In the genomic region with DNA sequence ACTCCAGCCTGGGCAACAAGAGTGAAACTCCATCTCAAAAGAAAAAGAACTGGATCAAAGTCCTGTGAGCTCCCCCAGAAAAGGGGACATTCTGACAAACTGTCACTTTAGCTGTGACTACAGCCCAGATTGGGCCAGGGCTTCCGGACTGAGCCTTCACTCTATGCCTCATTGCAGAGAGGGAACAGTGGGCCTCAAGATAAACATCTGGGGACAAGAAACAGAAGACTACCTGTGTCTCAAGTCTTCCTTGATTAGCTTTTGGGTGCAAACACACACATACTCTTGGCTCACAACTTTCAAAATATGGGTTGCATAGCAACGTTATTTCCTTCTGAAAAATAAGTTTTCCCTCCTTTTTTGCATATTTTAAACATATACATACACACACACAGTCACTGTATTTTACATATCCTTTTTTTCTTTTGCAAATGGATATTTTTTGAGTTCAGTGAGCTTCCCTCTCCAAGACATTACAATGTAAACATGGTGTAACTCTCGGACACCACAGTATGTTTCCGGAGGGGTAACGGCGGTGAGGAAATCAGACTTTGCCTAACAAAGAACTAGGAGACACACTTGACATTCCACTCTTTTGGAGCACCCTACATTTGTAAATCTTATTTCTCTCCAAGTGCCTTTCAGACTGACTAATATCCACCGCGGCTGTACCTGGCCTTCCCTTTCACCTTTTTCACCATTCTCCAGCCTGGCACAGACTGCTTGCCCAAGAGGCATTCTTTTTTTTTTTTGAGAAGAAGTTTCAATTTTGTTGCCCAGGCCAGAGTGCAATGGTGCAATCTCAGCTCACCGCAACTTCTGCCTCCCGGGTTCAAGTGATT, we compare ENCODE assay signal across 8 cellular contexts. TPM values are rescaled to one million over a fixed set of nuclear protein-coding genes. Genes with fewer than 3 reads are reported as not detected.
A peak's percentile ranks its signal among the peaks of the same experiment; 100 is the strongest.
DNase-seq lines count a peak whose midpoint lies in the region; ATAC-seq and TF ChIP-seq lines count a peak whose summit lies in the region.

No MANE protein-coding gene starts in this region.

- H2BK20ac ChIP-seq in IMR-90 (ENCODE audit: low read depth, low read length): no peak overlapping the region

- H3K9me3 ChIP-seq in BLaER1: no peaks in the 10 kb centered on the region
- H3K9me3 ChIP-seq in IMR-90 (ENCODE audit: control insufficient read depth, insufficient read depth, low read length): no peaks in the 10 kb centered on the region
- no peaks in the 10 kb centered on the region for H3K9me3 ChIP-seq in adrenal gland (replicated peaks in 1 of 3)
- H3K9me3 ChIP-seq in lung (ENCODE audit: control insufficient read depth in 2 of 2, insufficient read depth in 1 of 2, low read length in 1 of 2): no peaks in the 10 kb centered on the region
- H3K9me3 ChIP-seq in SJCRH30 (replicated peaks): no peaks in the 10 kb centered on the region
- H3K9me3 ChIP-seq in suprapubic skin: no peaks in the 10 kb centered on the region

- 0 out of 2 replicates have a peak, but pooled peaks cover 8% of the 10 kb centered on the region for H3K36me3 ChIP-seq in BLaER1
- peaks cover 15% of the 10 kb centered on the region for H3K36me3 ChIP-seq in IMR-90 (ENCODE audit: control insufficient read depth, insufficient read depth, low read length)
- H3K36me3 ChIP-seq in adrenal gland (replicated peaks in 1 of 2): no peaks in the 10 kb centered on the region
- peaks cover 0 to 5% of the 10 kb centered on the region in 2 donors for H3K36me3 ChIP-seq in lung (ENCODE audit: control insufficient read depth in 2 of 2, insufficient read depth in 2 of 2, low read length in 2 of 2)
- H3K36me3 ChIP-seq in SJCRH30: no peaks in the 10 kb centered on the region
- H3K36me3 ChIP-seq in suprapubic skin: no peaks in the 10 kb centered on the region

- H2AK9ac ChIP-seq in IMR-90 (replicated peaks; ENCODE audit: low read depth, low read length, poor library complexity): no peak overlapping the region

- peak overlapping the region; percentile 15; the same call in 1 of the 2 replicates for H3K9ac ChIP-seq in BLaER1
- 0 out of 2 replicates have a peak overlapping the region, but pooled peaks have one; percentile 12 for H3K9ac ChIP-seq in IMR-90 (ENCODE audit: low read depth, low read length)

- no TSS peak for BruUV-seq in IMR-90 (replicated peaks; lab: Mats Ljungman, UMichigan)

- H2AK5ac ChIP-seq in IMR-90 (ENCODE audit: low read depth, low read length): no peak overlapping the region

- H4K5ac ChIP-seq in IMR-90 (ENCODE audit: low read depth, low read length): no peak overlapping the region

- CTCF ChIA-PET in IMR-90 (lab: Yijun Ruan, JAX): no interaction called here

- H3K4me3 ChIP-seq in BLaER1: peak overlapping the region; percentile 17; the same call in 1 of the 2 replicates
- no peak overlapping the region; the same call in 1 of the 2 replicates for H3K4me3 ChIP-seq in IMR-90 (ENCODE audit: insufficient read depth, low read depth, low read length)
- peak overlapping the region in 1 of 4 donors; percentile 100 for H3K4me3 ChIP-seq in adrenal gland
- no peak overlapping the region for H3K4me3 ChIP-seq in lung
- H3K4me3 ChIP-seq in SJCRH30: no peak overlapping the region
- H3K4me3 ChIP-seq in suprapubic skin: no peak overlapping the region

- no peak for TF ChIP-seq RAD21 in IMR-90 (IDR thresholded peaks at IDR 0.05; ENCODE audit: low read length)

- intact Hi-C loops in IMR-90 (cut with micrococcal nuclease) (no loop called here), adrenal gland (cut with DNase I) (no loop called here)

- H3K18ac ChIP-seq in IMR-90 (ENCODE audit: low read depth, low read length): no peak overlapping the region

- peak overlapping the region; percentile 93 for H3K27ac ChIP-seq in BLaER1
- H3K27ac ChIP-seq in IMR-90 (ENCODE audit: insufficient read depth, low read length): peak overlapping the region; percentile 36; the same call in 1 of the 2 replicates
- H3K27ac ChIP-seq in adrenal gland: peak overlapping the region in 4 of 5 donors; percentile 6 to 96 (median 35)
- H3K27ac ChIP-seq in lung (ENCODE audit: low read depth in 1 of 2, low read length in 1 of 2): peak overlapping the region in 1 of 2 donors; percentile 86
- H3K27ac ChIP-seq in SJCRH30: no peak overlapping the region
- no peak overlapping the region for H3K27ac ChIP-seq in suprapubic skin

- no peak overlapping the region for H4K8ac ChIP-seq in IMR-90 (ENCODE audit: low read depth in 2 of 2, low read length in 2 of 2)

- H4K91ac ChIP-seq in IMR-90 (ENCODE audit: insufficient read depth, low read depth, low read length): no peak overlapping the region

- H2BK120ac ChIP-seq in IMR-90 (ENCODE audit: low read depth, low read length): no peak overlapping the region

- ATAC-seq in IMR-90 (ENCODE audit: low read depth) (no peak), lung (ENCODE audit: insufficient read depth, low FRiP score) (peak; percentile 17), HG03571 (IDR thresholded peaks at IDR 0.05; ENCODE audit: unreplicated experiment) (no peak)

- H3K4ac ChIP-seq in IMR-90 (ENCODE audit: low read depth, low read length): no peak overlapping the region; the same call in 1 of the 2 replicates

- no peak overlapping the region for H2AFZ ChIP-seq in IMR-90 (replicated peaks; ENCODE audit: low read length, poor library complexity)

- WGBS in IMR-90 (ENCODE audit: extremely low coverage in 2 of 2, insufficient read length in 1 of 2), 2 experiments: 55% methylated on average over 3 of the region's 10 CpGs; no CpG with 5 or more reads in 1 of the 2 experiments
- WGBS in adrenal gland, 4 donors: 54 to 66% (median 59%) methylated on average over 10 of the region's 10 CpGs
- 12 to 29% methylated on average over 10 of the region's 10 CpGs for WGBS in lung, 2 donors
- 69% methylated on average over 10 of the region's 10 CpGs for WGBS in suprapubic skin

- peak overlapping the region; percentile 38; the same call in 1 of the 2 replicates for H3K23ac ChIP-seq in IMR-90 (ENCODE audit: low read depth, low read length)

- H3K4me1 ChIP-seq in BLaER1 (peaks cover 83% of the 10 kb centered on the region), IMR-90 (ENCODE audit: control insufficient read depth, insufficient read depth, low read length) (peaks cover 21% of the 10 kb centered on the region), adrenal gland (replicated peaks in 1 of 2) (peaks cover 42 to 63% of the 10 kb centered on the region in 2 donors), lung (ENCODE audit: control insufficient read depth in 2 of 2, insufficient read depth in 2 of 2, low read length in 2 of 2) (peaks cover 7 to 18% of the 10 kb centered on the region in 2 donors), SJCRH30 (no peaks in the 10 kb centered on the region), suprapubic skin (peaks cover 40% of the 10 kb centered on the region)

- no peak for TF ChIP-seq CTCF in IMR-90 (conservative IDR thresholded peaks at IDR 0.05; ENCODE audit: low read depth, low read length)
- TF ChIP-seq CTCF in adrenal gland (IDR thresholded peaks at IDR 0.05): no peak
- TF ChIP-seq CTCF in lung (IDR thresholded peaks at IDR 0.05; ENCODE audit: control extremely low read depth, extremely low read depth): no peak
- TF ChIP-seq CTCF in suprapubic skin (IDR thresholded peaks at IDR 0.05): no peak

- no peaks in the 10 kb centered on the region for H3K27me3 ChIP-seq in BLaER1
- no peaks in the 10 kb centered on the region for H3K27me3 ChIP-seq in IMR-90 (ENCODE audit: control insufficient read depth, insufficient read depth, low read length)
- no peaks in the 10 kb centered on the region for H3K27me3 ChIP-seq in adrenal gland
- no peaks in the 10 kb centered on the region for H3K27me3 ChIP-seq in lung (ENCODE audit: control insufficient read depth, insufficient read depth)
- H3K27me3 ChIP-seq in SJCRH30: no peaks in the 10 kb centered on the region
- H3K27me3 ChIP-seq in suprapubic skin: no peaks in the 10 kb centered on the region

- TF ChIP-seq POLR2A in IMR-90 (IDR thresholded peaks at IDR 0.05; ENCODE audit: low read depth, low read length) (no peak), adrenal gland (IDR thresholded peaks at IDR 0.05) (no peak), suprapubic skin (IDR thresholded peaks at IDR 0.05) (no peak)

- peak overlapping the region; percentile 39 for H3K14ac ChIP-seq in IMR-90 (replicated peaks; ENCODE audit: low read depth, low read length)

- no peak overlapping the region for H2BK15ac ChIP-seq in IMR-90 (ENCODE audit: low read depth, low read length)

- no peak for DNase-seq in IMR-90
- DNase-seq in adrenal gland: no peak
- peak; percentile 75 for DNase-seq in lung (ENCODE audit: low spot score)
- no peak for DNase-seq in SJCRH30
- DNase-seq in suprapubic skin (ENCODE audit: low spot score in 2 of 2): no peak
- no peak for DNase-seq in activated CD4-positive, alpha-beta T cell treated with anti-CD3 and anti-CD28 coated beads, Interleukin-2, amount 50 U/mL, for 48 hours

- H3K56ac ChIP-seq in IMR-90 (ENCODE audit: extremely low read depth, insufficient read depth, low read length): no peak overlapping the region

- peaks cover 84% of the 10 kb centered on the region for H4K20me1 ChIP-seq in BLaER1
- H4K20me1 ChIP-seq in IMR-90 (ENCODE audit: insufficient read depth, low read length): peaks cover 85% of the 10 kb centered on the region

- no peak overlapping the region for H2BK5ac ChIP-seq in IMR-90 (ENCODE audit: low read depth, low read length, poor library complexity, severe bottlenecking)

- POLR2A ChIA-PET in IMR-90 (lab: Charles Lee; ENCODE audit: unreplicated experiment): no interaction called here

- peaks cover 0 to 59% of the 10 kb centered on the region in 2 experiments; a peak in 3 of 4 replicates for H3K79me1 ChIP-seq in IMR-90 (ENCODE audit: low read depth in 1 of 2, low read length in 2 of 2)

- TF ChIP-seq EP300 in suprapubic skin (IDR thresholded peaks at IDR 0.05): no peak

- in situ Hi-C loops in IMR-90 (cut with MboI; ENCODE audit: low sequenced_read_pairs): no loop called here

- H3K9me1 ChIP-seq in IMR-90 (ENCODE audit: insufficient read depth, low read length): peaks cover 25% of the 10 kb centered on the region

- H3K4me2 ChIP-seq in BLaER1: peak overlapping the region; percentile 98
- peak overlapping the region; percentile 85 for H3K4me2 ChIP-seq in IMR-90 (ENCODE audit: low read depth, low read length)

- dilution Hi-C loops in IMR-90 (cut with HindIII; ENCODE audit: low sequenced_read_pairs, unreplicated experiment): no loop called here

TF ChIP-seq in IMR-90, 13 proteins besides CTCF, POLR2A, EP300 and RAD21 (continues in another document):
- TF ChIP-seq CEBPB (IDR thresholded peaks at IDR 0.05; ENCODE audit: low read depth, low read length) (peak; percentile 18; the same call in 1 of the 2 replicates), RCOR1 (IDR thresholded peaks at IDR 0.05; ENCODE audit: insufficient replicate concordance, low read length) (no peak), FOS (IDR thresholded peaks at IDR 0.05; ENCODE audit: low read depth, low read length) (no peak)

RNA-seq across cellular contexts. Expression of a gene that starts 3.5 kb away (rescaled TPM):
- total RNA-seq in IMR-90 (2012; rRNA removed): 301 and 349 TPM in 2 replicates
- polyA plus RNA-seq in IMR-90 (2012; rRNA removed): 280 and 325 TPM in 2 replicates
- polyA plus RNA-seq in IMR-90 (2012; cell fraction: cytosol; rRNA removed): 199 and 222 TPM in 2 replicates
- 167 and 314 TPM in 2 replicates for polyA plus RNA-seq in IMR-90 (2012; cell fraction: nucleus; rRNA removed; ENCODE audit: low replicate concordance)
- total RNA-seq in adrenal gland: 100 to 1,000 TPM; 256 to 516 (median 357) TPM
- polyA plus RNA-seq in adrenal gland: 100 to 1,000 TPM; 131 to 253 (median 150) TPM
- total RNA-seq in lung: 100 to 1,000 TPM; 351 to 498 TPM
- polyA plus RNA-seq in lung: 100 to 1,000 TPM; 456 TPM
- 254 and 257 TPM in 2 replicates for total RNA-seq in SJCRH30 (2014; rRNA removed; shearing (Covaris generic))
- 100 to 1,000 TPM; 107 to 194 (median 155) TPM for total RNA-seq in suprapubic skin

Comparison
In these comparisons a context has a peak if more than half of its experiments do, and no peak if none do; other contexts are left out.
1. H3K27ac ChIP-seq: peak in BLaER1 (single experiment), IMR-90 (single experiment) and adrenal gland (4 of 5); none in SJCRH30 (single experiment) and suprapubic skin (single experiment).